Comparison of ENCODE assay signal across 9 cellular contexts in genomic region chr2:85999131-85999831, GRCh38.
DNase-seq lines count a peak whose midpoint lies in the region; ATAC-seq and TF ChIP-seq lines count a peak whose summit lies in the region.
"Had no signal": no experiment of that assay in that cellular context is flagged by ENCODE, and none has a peak within 500 bp of the region (broad histone marks: within the 10 kb centered on the region; RNA-seq: fewer than 3 reads in every experiment).

No MANE protein-coding gene starts in this region.

- H3K4me3 ChIP-seq in CD4-positive, CD25-positive, alpha-beta regulatory T cell (ENCODE audit: low read depth, low read length), result peak overlapping the region; percentile 67
- no peak overlapping the region for H3K4me3 ChIP-seq in gastroesophageal sphincter
- no peak overlapping the region for H3K4me3 ChIP-seq in spleen

- H3K36me3 ChIP-seq in CD4-positive, CD25-positive, alpha-beta regulatory T cell (ENCODE audit: control insufficient read depth, insufficient read depth, low read length), result no peaks in the 10 kb centered on the region
- no peaks in the 10 kb centered on the region for H3K36me3 ChIP-seq in gastroesophageal sphincter
- H3K36me3 ChIP-seq in spleen, result no peaks in the 10 kb centered on the region

- DNase-seq in CD4-positive, CD25-positive, alpha-beta regulatory T cell, result peak in 2 of 3 donors; percentile 50 to 89
- peak; percentile 74 for DNase-seq in activated CD4-positive, alpha-beta memory T cell treated with anti-CD3 and anti-CD28 coated beads, Interleukin-2, amount 10 ng/mL, durations not matched to agents 7 days and 5 days
- DNase-seq in spleen (peak; percentile 77), DMS79 treated with DMSO at 0.1 percent for 48 hours (lab: John Stamatoyannopoulos, UW) (no peak), omental fat pad (ENCODE audit: low spot score) (no peak)

- peak overlapping the region; percentile 27 to 87 (median 62) for H3K4me3 Mint-ChIP-seq in CD4-positive, CD25-positive, alpha-beta regulatory T cell
- H3K4me3 Mint-ChIP-seq in activated CD4-positive, alpha-beta memory T cell treated with anti-CD3 and anti-CD28 coated beads, Interleukin-2, amount 10 ng/mL, durations not matched to agents 7 days and 5 days, result peak overlapping the region; percentile 3

- peak overlapping the region; percentile 69 for H3K27ac ChIP-seq in CD4-positive, CD25-positive, alpha-beta regulatory T cell (ENCODE audit: insufficient read depth, low read length, poor library complexity, severe bottlenecking)
- peak overlapping the region; percentile 37 to 84 (median 84) for H3K27ac ChIP-seq in gastroesophageal sphincter
- peak overlapping the region; percentile 74 to 92 (median 86) for H3K27ac ChIP-seq in spleen

- TF ChIP-seq POLR2A in gastroesophageal sphincter (IDR thresholded peaks at IDR 0.05), result no peak
- no peak for TF ChIP-seq POLR2A in spleen (IDR thresholded peaks at IDR 0.05)

- no peak for TF ChIP-seq CTCF in gastroesophageal sphincter (IDR thresholded peaks at IDR 0.05)
- TF ChIP-seq CTCF in spleen (IDR thresholded peaks at IDR 0.05 in 8 of 11, conservative IDR thresholded peaks at IDR 0.05 in 3 of 11), result no peak
- no peak for TF ChIP-seq CTCF in omental fat pad (IDR thresholded peaks at IDR 0.05)

- ATAC-seq in CD4-positive, CD25-positive, alpha-beta regulatory T cell (ENCODE audit: low read depth in 2 of 2), result peak; percentile 90 to 95
- peak; percentile 67 for ATAC-seq in GM19452 (IDR thresholded peaks at IDR 0.05; ENCODE audit: unreplicated experiment)
- ATAC-seq in HG03558 (IDR thresholded peaks at IDR 0.05; ENCODE audit: extremely low read depth, unreplicated experiment), result peak; percentile 38
- no peak for ATAC-seq in gastroesophageal sphincter
- no peak for ATAC-seq in omental fat pad (ENCODE audit: low FRiP score)
- ATAC-seq: HCT116 had no signal

- no peak for TF ChIP-seq EP300 in gastroesophageal sphincter (IDR thresholded peaks at IDR 0.05)

- no peaks in the 10 kb centered on the region for H3K27me3 Mint-ChIP-seq in CD4-positive, CD25-positive, alpha-beta regulatory T cell
- H3K27me3 Mint-ChIP-seq in activated CD4-positive, alpha-beta memory T cell treated with anti-CD3 and anti-CD28 coated beads, Interleukin-2, amount 10 ng/mL, durations not matched to agents 7 days and 5 days, result no peaks in the 10 kb centered on the region

- no peaks in the 10 kb centered on the region for H3K9me3 ChIP-seq in CD4-positive, CD25-positive, alpha-beta regulatory T cell (ENCODE audit: control insufficient read depth in 2 of 2, low read length in 2 of 2)
- H3K9me3 ChIP-seq in gastroesophageal sphincter, result no peaks in the 10 kb centered on the region
- H3K9me3 ChIP-seq in spleen, result no peaks in the 10 kb centered on the region

- no peaks in the 10 kb centered on the region for H3K27me3 ChIP-seq in CD4-positive, CD25-positive, alpha-beta regulatory T cell (ENCODE audit: control insufficient read depth, insufficient read depth, low read length)
- no peaks in the 10 kb centered on the region for H3K27me3 ChIP-seq in gastroesophageal sphincter
- no peaks in the 10 kb centered on the region for H3K27me3 ChIP-seq in spleen (replicated peaks in 1 of 7)

- POLR2A ChIA-PET in activated CD4-positive, alpha-beta memory T cell treated with anti-CD3 and anti-CD28 coated beads, Interleukin-2, amount 10 ng/mL, durations not matched to agents 7 days and 5 days (lab: Charles Lee), result interaction anchor here (1.0 to 9.8 kb wide), 10 partner anchors 9 to 172 kb away, joined by 3 to 110 read pairs (median 5); no protein-coding TSS in a partner anchor

- peaks cover 67% of the 10 kb centered on the region for H3K4me1 ChIP-seq in CD4-positive, CD25-positive, alpha-beta regulatory T cell (ENCODE audit: control insufficient read depth, insufficient read depth, low read length, poor library complexity, severe bottlenecking)
- H3K4me1 ChIP-seq in gastroesophageal sphincter (peaks cover 11 to 59% (median 34%) of the 10 kb centered on the region in 3 donors), spleen (peaks cover 60 to 72% (median 70%) of the 10 kb centered on the region in 6 donors)

- peaks cover 14 to 74% (median 45%) of the 10 kb centered on the region in 4 donors for H3K4me1 Mint-ChIP-seq in CD4-positive, CD25-positive, alpha-beta regulatory T cell
- H3K4me1 Mint-ChIP-seq in activated CD4-positive, alpha-beta memory T cell treated with anti-CD3 and anti-CD28 coated beads, Interleukin-2, amount 10 ng/mL, durations not matched to agents 7 days and 5 days, result peaks cover 74% of the 10 kb centered on the region

- intact Hi-C loops in spleen (cut with DNase I; ENCODE audit: low total_unique reads), result no loop called here

- 31 to 63% methylated on average over 2 to 8 of the region's 8 CpGs for WGBS in gastroesophageal sphincter (ENCODE audit: low coverage in 1 of 2), 2 donors
- WGBS in spleen, 5 donors, result 29 to 37% (median 35%) methylated on average over 8 of the region's 8 CpGs

- CTCF ChIA-PET in activated CD4-positive, alpha-beta memory T cell treated with anti-CD3 and anti-CD28 coated beads, Interleukin-2, amount 10 ng/mL, durations not matched to agents 7 days and 5 days (lab: Charles Lee), result interaction anchor here (0.7 to 1.4 kb wide), 7 partner anchors 37 to 184 kb away, joined by 3 to 12 read pairs (median 4); partner anchors contain the start of gene ST3GAL5

- peaks cover 0 to 3% (median 0%) of the 10 kb centered on the region in 7 donors for H3K9me3 Mint-ChIP-seq in CD4-positive, CD25-positive, alpha-beta regulatory T cell
- peaks cover 12% of the 10 kb centered on the region for H3K9me3 Mint-ChIP-seq in activated CD4-positive, alpha-beta memory T cell treated with anti-CD3 and anti-CD28 coated beads, Interleukin-2, amount 10 ng/mL, durations not matched to agents 7 days and 5 days

- H3K27ac Mint-ChIP-seq in CD4-positive, CD25-positive, alpha-beta regulatory T cell, result peak overlapping the region; percentile 93 to 97 (median 97)
- peak overlapping the region; percentile 91 for H3K27ac Mint-ChIP-seq in activated CD4-positive, alpha-beta memory T cell treated with anti-CD3 and anti-CD28 coated beads, Interleukin-2, amount 10 ng/mL, durations not matched to agents 7 days and 5 days

- H3K36me3 Mint-ChIP-seq in CD4-positive, CD25-positive, alpha-beta regulatory T cell, result peaks cover 5% of the 10 kb centered on the region
- H3K36me3 Mint-ChIP-seq in activated CD4-positive, alpha-beta memory T cell treated with anti-CD3 and anti-CD28 coated beads, Interleukin-2, amount 10 ng/mL, durations not matched to agents 7 days and 5 days (ENCODE audit: low read depth), result peaks cover 35% of the 10 kb centered on the region

Comparison
In these comparisons a context has a peak if more than half of its experiments do, and no peak if none do; other contexts are left out.
1. ATAC-seq: peak in CD4-positive, CD25-positive, alpha-beta regulatory T cell (2 of 2), GM19452 (single experiment) and HG03558 (single experiment); none in gastroesophageal sphincter (single experiment) and omental fat pad (single experiment).
2. DNase-seq: peak in CD4-positive, CD25-positive, alpha-beta regulatory T cell (2 of 3), activated CD4-positive, alpha-beta memory T cell treated with anti-CD3 and anti-CD28 coated beads, Interleukin-2, amount 10 ng/mL, durations not matched to agents 7 days and 5 days (single experiment) and spleen (single experiment); none in DMS79 treated with DMSO at 0.1 percent for 48 hours (single experiment) and omental fat pad (single experiment).
3. Peak in every context shown above with its lines, with median percentiles within 50 percentile points of each other: H3K27ac ChIP-seq.